In the genomic region with DNA sequence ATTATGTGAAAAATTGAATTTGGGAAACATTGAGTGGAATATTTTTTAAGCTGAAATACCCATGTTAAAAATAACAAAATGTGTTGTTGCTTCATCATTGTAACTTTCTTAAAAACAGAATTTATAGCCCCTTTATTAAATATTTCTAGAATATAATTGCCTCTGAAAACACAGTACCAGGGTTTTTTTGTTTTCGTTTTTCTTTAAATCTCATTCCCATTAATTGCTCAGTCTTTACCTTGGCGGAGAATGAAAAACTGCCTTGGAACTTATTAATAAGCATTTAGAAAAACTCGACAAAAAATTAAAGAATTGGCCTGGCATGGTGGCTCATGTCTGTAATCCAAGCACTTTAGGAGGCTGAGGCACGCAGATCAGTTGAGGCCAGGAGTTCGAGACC, we compare ENCODE assay signal across 17 cellular contexts.
"Had no signal": no experiment of that assay in that cellular context is flagged by ENCODE, and none has a peak within 500 bp of the region (broad histone marks: within the 10 kb centered on the region; RNA-seq: fewer than 3 reads in every experiment).

No MANE protein-coding gene starts in this region.

- H3K27me3 ChIP-seq: body of pancreas, colonic mucosa, left lung had no signal

- H3K4me3 ChIP-seq: body of pancreas, colonic mucosa, left lung, mucosa of descending colon had no signal

- H3K9me3 ChIP-seq: body of pancreas, colonic mucosa, left lung, mucosa of descending colon had no signal

- H3K4me1 ChIP-seq: colonic mucosa had no signal

- ATAC-seq: activated CD8-positive, alpha-beta T cell treated with anti-CD3 and anti-CD28 coated beads, Interleukin-2, amount 10 ng/mL, durations not matched to agents 7 days and 5 days; body of pancreas; mucosa of descending colon had no signal

- H3K27ac ChIP-seq: body of pancreas, colonic mucosa had no signal

- DNase-seq: activated CD4-positive, alpha-beta T cell treated with anti-CD3 and anti-CD28 coated beads, Interleukin-2, amount 10 ng/mL, durations not matched to agents 24 days and 14 days; activated CD4-positive, CD25-positive, alpha-beta regulatory T cell; activated CD8-positive, alpha-beta T cell treated with anti-CD3 and anti-CD28 coated beads, Interleukin-2, amount 10 ng/mL, durations not matched to agents 7 days and 5 days; activated naive CD4-positive, alpha-beta T cell treated with Interleukin-2 at 50 U/mL for 16 hours; activated naive CD8-positive, alpha-beta T cell treated with anti-CD3 and anti-CD28 coated beads, Interleukin-2, amount 10 ng/mL, durations not matched to agents 7 days and 5 days; activated T-cell treated with anti-CD3 and anti-CD28 coated beads, Interleukin-2, amount 50 U/mL, for 24 hours; amygdala; body of pancreas; colonic mucosa; erythroblast; left lung; mucosa of descending colon; naive B cell; stimulated activated CD4-positive, alpha-beta T cell treated with anti-CD3 and anti-CD28 coated beads, Interleukin-2, amount 100 ng/mL, for 24 hours; stimulated activated naive CD4-positive, alpha-beta T cell treated with Interleukin-2 at 50 U/mL for 16 hours; substantia nigra; T1000 had no signal

- H3K36me3 ChIP-seq: colonic mucosa, left lung had no signal
